In the genomic region with DNA sequence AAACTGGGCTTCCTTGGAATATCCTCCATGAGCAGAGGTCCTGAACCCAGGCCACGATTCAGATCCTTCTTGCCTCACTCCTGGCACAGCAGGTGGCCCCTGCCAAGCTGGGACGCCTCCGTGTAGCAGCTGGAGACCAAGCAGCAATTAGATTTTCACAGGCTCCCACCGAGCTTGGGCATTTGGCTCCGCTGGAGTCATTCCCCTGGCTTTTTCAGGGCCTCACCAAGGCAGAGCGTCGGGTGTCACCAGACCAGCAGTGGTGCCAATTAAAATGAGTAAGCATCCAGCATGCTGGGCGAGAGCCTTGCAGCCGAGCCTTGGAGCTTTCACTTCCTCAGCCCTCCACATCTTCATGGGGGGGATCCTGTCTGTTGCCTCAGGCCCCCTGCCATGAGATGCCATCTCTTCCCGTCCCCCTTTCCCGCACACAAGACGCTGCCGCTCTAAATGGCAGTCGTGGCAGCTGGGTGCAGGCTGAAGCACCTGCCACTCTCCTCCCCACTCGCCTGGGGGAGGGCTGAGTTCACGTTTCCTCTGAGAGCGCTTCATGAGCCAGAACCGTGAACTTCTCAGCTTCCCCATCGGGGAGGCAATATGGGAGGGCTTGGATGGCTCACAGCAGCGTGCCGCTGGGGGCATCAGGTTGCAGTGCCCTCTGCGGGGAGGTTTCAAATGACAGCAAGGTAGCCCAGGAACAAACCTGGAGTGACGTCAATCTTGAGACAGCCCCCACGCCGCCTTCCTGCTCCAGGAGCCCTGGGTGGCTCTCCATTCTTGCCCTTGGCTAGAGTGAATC, we compare ENCODE assay signal across 9 cellular contexts.
DNase-seq lines count a peak whose midpoint lies in the region; ATAC-seq, FAIRE-seq and TF ChIP-seq lines count a peak whose summit lies in the region.
"Had no signal": no experiment of that assay in that cellular context is flagged by ENCODE, and none has a peak within 500 bp of the region (broad histone marks: within the 10 kb centered on the region; RNA-seq: fewer than 3 reads in every experiment).

No MANE protein-coding gene starts in this region.

- ATAC-seq in HG02870 (IDR thresholded peaks at IDR 0.05; ENCODE audit: unreplicated experiment), result peak; percentile 64

- peak; percentile 95 for FAIRE-seq in GM18507 (lab: Jason Lieb, UNC)
- FAIRE-seq: TTC549 had no signal

- no peak for TF ChIP-seq CTCF in fibroblast of mammary gland (conservative IDR thresholded peaks at IDR 0.05; ENCODE audit: control insufficient read depth, insufficient read depth, low read depth, low read length)

- intact Hi-C loops in posterior cingulate gyrus (cut with DNase I), result loop anchor here (10.0 kb wide), 1 partner anchor 62 kb away; no protein-coding TSS in a partner anchor

- peak; percentile 47 for DNase-seq in GM18507 (ENCODE audit: extremely low spot score, insufficient read length, low read depth)
- DNase-seq in NCI-H2107 treated with DMSO at 0.1 percent for 48 hours (lab: John Stamatoyannopoulos, UW; ENCODE audit: unreplicated experiment), result peak; percentile 97
- peak; percentile 38 to 60 for DNase-seq in activated CD8-positive, alpha-beta memory T cell treated with anti-CD3 and anti-CD28 coated beads for 1 hour (ENCODE audit: extremely low read depth in 1 of 2, low read depth in 1 of 2)
- peak; percentile 20 for DNase-seq in fibroblast of mammary gland (ENCODE audit: low read depth)
- DNase-seq in posterior cingulate gyrus, result peak in 7 of 10 donors; percentile 45 to 91 (median 55)
- DNase-seq in NCI-H1048 (lab: John Stamatoyannopoulos, UW), result no peak
- DNase-seq in EL, result no peak

- H3K4me3 ChIP-seq in fibroblast of mammary gland (ENCODE audit: control insufficient read depth, low read depth, low read length), result no peak overlapping the region

Comparison
In these comparisons a context has a peak if more than half of its experiments do, and no peak if none do; other contexts are left out.
1. DNase-seq: peak in GM18507 (single experiment), NCI-H2107 treated with DMSO at 0.1 percent for 48 hours (single experiment), activated CD8-positive, alpha-beta memory T cell treated with anti-CD3 and anti-CD28 coated beads for 1 hour (2 of 2), fibroblast of mammary gland (single experiment) and posterior cingulate gyrus (7 of 10); none in NCI-H1048 (single experiment) and EL (single experiment).